12 cellular contexts compared by ENCODE assay signal in the genomic region with DNA sequence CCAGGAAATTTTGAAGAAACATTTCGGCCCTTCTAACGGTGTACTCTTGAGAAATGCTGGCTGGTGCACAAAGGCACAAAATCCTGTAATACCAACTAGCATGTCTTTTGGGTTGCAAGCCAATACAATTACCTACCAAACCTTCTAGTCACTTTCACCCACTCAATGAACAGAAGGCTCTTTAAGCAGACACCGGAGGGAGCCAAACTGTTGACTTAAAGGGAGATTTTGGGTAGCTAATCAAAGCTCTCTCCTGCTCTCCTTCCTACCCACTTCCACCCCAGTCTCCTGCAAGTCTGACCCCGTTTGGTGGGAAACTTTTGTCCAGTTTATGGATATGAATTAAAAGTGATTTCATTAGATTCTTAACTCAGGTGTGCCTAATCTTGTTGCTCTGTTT. TPM values are rescaled to one million over a fixed set of nuclear protein-coding genes. Genes with fewer than 3 reads are reported as not detected.
DNase-seq lines count a peak whose midpoint lies in the region; ATAC-seq and TF ChIP-seq lines count a peak whose summit lies in the region.
"Had no signal": no experiment of that assay in that cellular context is flagged by ENCODE, and none has a peak within 500 bp of the region (broad histone marks: within the 10 kb centered on the region; RNA-seq: fewer than 3 reads in every experiment).

No MANE protein-coding gene starts in this region.

- intact Hi-C loops in Calu3 (cut with micrococcal nuclease; ENCODE audit: unreplicated experiment) = no loop called here

- H3K36me3 Mint-ChIP-seq in Calu3 (ENCODE audit: insufficient read depth, unreplicated experiment) = no peaks in the 10 kb centered on the region
- H3K36me3 Mint-ChIP-seq: CD8-positive, alpha-beta T cell had no signal

- H3K36me3 ChIP-seq in NT2/D1 (ENCODE audit: insufficient read depth, insufficient read length, low read length) = no peaks in the 10 kb centered on the region
- H3K36me3 ChIP-seq: lower lobe of right lung, neutrophil, suprapubic skin had no signal

- no peaks in the 10 kb centered on the region for H3K9me3 ChIP-seq in NT2/D1 (ENCODE audit: insufficient read depth, low read length)
- H3K9me3 ChIP-seq: lower lobe of right lung, neutrophil, suprapubic skin had no signal

- H3K27me3 ChIP-seq in NT2/D1 (ENCODE audit: insufficient read depth, insufficient read length) = no peaks in the 10 kb centered on the region
- H3K27me3 ChIP-seq: neutrophil, suprapubic skin had no signal

- TF ChIP-seq CTCF in GM13977 (IDR thresholded peaks at IDR 0.05; ENCODE audit: extremely low read depth, insufficient read depth, missing control alignments) = peak; percentile 66
- no peak for TF ChIP-seq CTCF in Calu3 (IDR thresholded peaks at IDR 0.05; ENCODE audit: unreplicated experiment)

- no peak overlapping the region for H3K9ac ChIP-seq in NT2/D1 (ENCODE audit: insufficient read length, low read depth)

- no peak overlapping the region for H3K4me3 Mint-ChIP-seq in Calu3 (ENCODE audit: low read depth, unreplicated experiment)
- H3K4me3 Mint-ChIP-seq: CD8-positive, alpha-beta T cell had no signal

- in situ Hi-C loops in GM13977 (cut with MboI; ENCODE audit: low pct_unique_long_range_greater_than_20kb, low sequenced_read_pairs, unreplicated experiment) = loop anchor here (10.0 kb wide), 1 partner anchor 147 kb away; no protein-coding TSS in a partner anchor

- CTCF ChIA-PET in Calu3 (lab: Charles Lee) = no interaction called here

- DNase-seq in GM13977 (ENCODE audit: low spot score) = no peak
- DNase-seq in NT2/D1 (ENCODE audit: low read depth, low spot score) = peak; percentile 71
- DNase-seq in left lobe of liver (ENCODE audit: low spot score) = no peak
- DNase-seq in HUDEP-2 (lab: John Stamatoyannopoulos, UW; ENCODE audit: unreplicated experiment in 76 of 76) = no peak
- no peak for DNase-seq in Calu3
- DNase-seq: CD8-positive, alpha-beta T cell; lower lobe of right lung had no signal

- H3K9me3 Mint-ChIP-seq in Calu3 (ENCODE audit: low read depth, unreplicated experiment) = no peaks in the 10 kb centered on the region
- H3K9me3 Mint-ChIP-seq: CD8-positive, alpha-beta T cell had no signal

- ATAC-seq in HG03520 (IDR thresholded peaks at IDR 0.05; ENCODE audit: unreplicated experiment) = peak; percentile 55
- peak; percentile 33 for ATAC-seq in left lobe of liver
- ATAC-seq in esophagus mucosa = no peak
- ATAC-seq: CD8-positive, alpha-beta T cell; lower lobe of right lung had no signal

- no peaks in the 10 kb centered on the region for H3K4me1 ChIP-seq in NT2/D1 (ENCODE audit: insufficient read depth, insufficient read length)
- H3K4me1 ChIP-seq: lower lobe of right lung, suprapubic skin had no signal

- H3K27ac Mint-ChIP-seq in Calu3 (ENCODE audit: unreplicated experiment) = no peak overlapping the region
- H3K27ac Mint-ChIP-seq: CD8-positive, alpha-beta T cell had no signal

- H3K4me3 ChIP-seq in NT2/D1 (ENCODE audit: insufficient read length, low read depth) = no peak overlapping the region
- H3K4me3 ChIP-seq: lower lobe of right lung, skin epidermis, suprapubic skin had no signal

- no peaks in the 10 kb centered on the region for H3K4me1 Mint-ChIP-seq in Calu3 (ENCODE audit: low read depth, unreplicated experiment)

- H3K27me3 Mint-ChIP-seq in Calu3 (ENCODE audit: unreplicated experiment) = peaks cover 22% of the 10 kb centered on the region

- no TSS peak for BruUV-seq in Calu3 (replicated peaks; lab: Mats Ljungman, UMichigan)

RNA-seq across cellular contexts. Expression of gene GRM3, which starts 24.0 kb away (rescaled TPM):
- total RNA-seq in left lobe of liver (not detected), esophagus mucosa (not detected), Calu3 (2022) (not detected in 2 replicates)
- total RNA-seq: CD8-positive, alpha-beta T cell; lower lobe of right lung; suprapubic skin had no signal
